Comparison of ENCODE assay signal across 1 cellular context in genomic region chr2:38601463-38602135, GRCh38.
A peak's percentile ranks its signal among the peaks of the same experiment; 100 is the strongest.
TF ChIP-seq lines count a peak whose summit lies in the region.

No MANE protein-coding gene starts in this region.

TF ChIP-seq in HepG2, 621 proteins besides CTCF, POLR2A, EP300 and RAD21 (continued from another document and continues in another):
- TF ChIP-seq CSRNP1 (CRISPR knock-in tag; IDR thresholded peaks at IDR 0.05) (no peak), ZFYVE20 (CRISPR knock-in tag; IDR thresholded peaks at IDR 0.05; ENCODE audit: borderline replicate concordance, low read depth) (no peak), ZNF484 (CRISPR knock-in tag; IDR thresholded peaks at IDR 0.05; ENCODE audit: borderline replicate concordance, low read depth) (no peak), ZNF770 (CRISPR knock-in tag; IDR thresholded peaks at IDR 0.05) (0 out of 2 replicates have a peak, but pooled peaks have one; percentile 22), ZNF670 (CRISPR knock-in tag; IDR thresholded peaks at IDR 0.05; ENCODE audit: borderline replicate concordance) (no peak), NR2C2 (CRISPR knock-in tag; IDR thresholded peaks at IDR 0.05; ENCODE audit: borderline replicate concordance) (no peak), ISL2 (CRISPR knock-in tag; IDR thresholded peaks at IDR 0.05) (no peak), ZNF142 (CRISPR knock-in tag; IDR thresholded peaks at IDR 0.05) (no peak), BRF2 (CRISPR knock-in tag; IDR thresholded peaks at IDR 0.05) (no peak), TEAD2 (CRISPR knock-in tag; IDR thresholded peaks at IDR 0.05) (no peak), NAIF1 (CRISPR knock-in tag; IDR thresholded peaks at IDR 0.05; ENCODE audit: borderline replicate concordance) (0 out of 2 replicates have a peak, but pooled peaks have one; percentile 35), ZNF572 (CRISPR knock-in tag; IDR thresholded peaks at IDR 0.05) (no peak), ZNF451 (CRISPR knock-in tag; IDR thresholded peaks at IDR 0.05) (no peak), CBX1 (IDR thresholded peaks at IDR 0.05; ENCODE audit: low read depth) (no peak), FOXA1 (IDR thresholded peaks at IDR 0.05) (no peak), FOXA1 (CRISPR knock-in tag; IDR thresholded peaks at IDR 0.05) (no peak), SP1 (IDR thresholded peaks at IDR 0.05) (no peak), SP1 (CRISPR knock-in tag; IDR thresholded peaks at IDR 0.05) (no peak), ZFP37 (CRISPR knock-in tag; IDR thresholded peaks at IDR 0.05; ENCODE audit: borderline replicate concordance) (no peak), TRIM22 (IDR thresholded peaks at IDR 0.05) (no peak), AKAP8 (CRISPR knock-in tag; IDR thresholded peaks at IDR 0.05) (no peak), ZNF605 (CRISPR knock-in tag; IDR thresholded peaks at IDR 0.05) (0 out of 2 replicates have a peak, but pooled peaks have one; percentile 57), ARID5B (CRISPR knock-in tag; IDR thresholded peaks at IDR 0.05) (no peak), ZNF546 (CRISPR knock-in tag; conservative IDR thresholded peaks at IDR 0.05) (no peak), TEAD3 (CRISPR knock-in tag; optimal IDR thresholded peaks at IDR 0.05; ENCODE audit: borderline replicate concordance) (peak; percentile 27), KMT2B (CRISPR knock-in tag; IDR thresholded peaks at IDR 0.05) (no peak), NFKBIZ (CRISPR knock-in tag; IDR thresholded peaks at IDR 0.05) (no peak), SATB2 (CRISPR knock-in tag; IDR thresholded peaks at IDR 0.05) (no peak), ZNF629 (CRISPR knock-in tag; conservative IDR thresholded peaks at IDR 0.05) (no peak), ZNF547 (CRISPR knock-in tag; IDR thresholded peaks at IDR 0.05) (no peak), ZNF562 (CRISPR knock-in tag; IDR thresholded peaks at IDR 0.05; ENCODE audit: borderline replicate concordance) (no peak), PHB2 (IDR thresholded peaks at IDR 0.05; ENCODE audit: partially characterized antibody) (no peak), REL (CRISPR knock-in tag; conservative IDR thresholded peaks at IDR 0.05) (no peak)
- TF ChIP-seq, protein P1, sequence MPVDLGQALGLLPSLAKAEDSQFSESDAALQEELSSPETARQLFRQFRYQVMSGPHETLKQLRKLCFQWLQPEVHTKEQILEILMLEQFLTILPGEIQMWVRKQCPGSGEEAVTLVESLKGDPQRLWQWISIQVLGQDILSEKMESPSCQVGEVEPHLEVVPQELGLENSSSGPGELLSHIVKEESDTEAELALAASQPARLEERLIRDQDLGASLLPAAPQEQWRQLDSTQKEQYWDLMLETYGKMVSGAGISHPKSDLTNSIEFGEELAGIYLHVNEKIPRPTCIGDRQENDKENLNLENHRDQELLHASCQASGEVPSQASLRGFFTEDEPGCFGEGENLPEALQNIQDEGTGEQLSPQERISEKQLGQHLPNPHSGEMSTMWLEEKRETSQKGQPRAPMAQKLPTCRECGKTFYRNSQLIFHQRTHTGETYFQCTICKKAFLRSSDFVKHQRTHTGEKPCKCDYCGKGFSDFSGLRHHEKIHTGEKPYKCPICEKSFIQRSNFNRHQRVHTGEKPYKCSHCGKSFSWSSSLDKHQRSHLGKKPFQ (CRISPR knock-in tag; IDR thresholded peaks at IDR 0.05; ENCODE audit: insufficient replicate concordance), result no peak
- TF ChIP-seq, protein P2, sequence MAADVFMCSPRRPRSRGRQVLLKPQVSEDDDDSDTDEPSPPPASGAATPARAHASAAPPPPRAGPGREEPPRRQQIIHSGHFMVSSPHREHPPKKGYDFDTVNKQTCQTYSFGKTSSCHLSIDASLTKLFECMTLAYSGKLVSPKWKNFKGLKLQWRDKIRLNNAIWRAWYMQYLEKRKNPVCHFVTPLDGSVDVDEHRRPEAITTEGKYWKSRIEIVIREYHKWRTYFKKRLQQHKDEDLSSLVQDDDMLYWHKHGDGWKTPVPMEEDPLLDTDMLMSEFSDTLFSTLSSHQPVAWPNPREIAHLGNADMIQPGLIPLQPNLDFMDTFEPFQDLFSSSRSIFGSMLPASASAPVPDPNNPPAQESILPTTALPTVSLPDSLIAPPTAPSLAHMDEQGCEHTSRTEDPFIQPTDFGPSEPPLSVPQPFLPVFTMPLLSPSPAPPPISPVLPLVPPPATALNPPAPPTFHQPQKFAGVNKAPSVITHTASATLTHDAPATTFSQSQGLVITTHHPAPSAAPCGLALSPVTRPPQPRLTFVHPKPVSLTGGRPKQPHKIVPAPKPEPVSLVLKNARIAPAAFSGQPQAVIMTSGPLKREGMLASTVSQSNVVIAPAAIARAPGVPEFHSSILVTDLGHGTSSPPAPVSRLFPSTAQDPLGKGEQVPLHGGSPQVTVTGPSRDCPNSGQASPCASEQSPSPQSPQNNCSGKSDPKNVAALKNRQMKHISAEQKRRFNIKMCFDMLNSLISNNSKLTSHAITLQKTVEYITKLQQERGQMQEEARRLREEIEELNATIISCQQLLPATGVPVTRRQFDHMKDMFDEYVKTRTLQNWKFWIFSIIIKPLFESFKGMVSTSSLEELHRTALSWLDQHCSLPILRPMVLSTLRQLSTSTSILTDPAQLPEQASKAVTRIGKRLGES (CRISPR knock-in tag; IDR thresholded peaks at IDR 0.05; ENCODE audit: borderline replicate concordance), result no peak
- TF ChIP-seq, protein P3, sequence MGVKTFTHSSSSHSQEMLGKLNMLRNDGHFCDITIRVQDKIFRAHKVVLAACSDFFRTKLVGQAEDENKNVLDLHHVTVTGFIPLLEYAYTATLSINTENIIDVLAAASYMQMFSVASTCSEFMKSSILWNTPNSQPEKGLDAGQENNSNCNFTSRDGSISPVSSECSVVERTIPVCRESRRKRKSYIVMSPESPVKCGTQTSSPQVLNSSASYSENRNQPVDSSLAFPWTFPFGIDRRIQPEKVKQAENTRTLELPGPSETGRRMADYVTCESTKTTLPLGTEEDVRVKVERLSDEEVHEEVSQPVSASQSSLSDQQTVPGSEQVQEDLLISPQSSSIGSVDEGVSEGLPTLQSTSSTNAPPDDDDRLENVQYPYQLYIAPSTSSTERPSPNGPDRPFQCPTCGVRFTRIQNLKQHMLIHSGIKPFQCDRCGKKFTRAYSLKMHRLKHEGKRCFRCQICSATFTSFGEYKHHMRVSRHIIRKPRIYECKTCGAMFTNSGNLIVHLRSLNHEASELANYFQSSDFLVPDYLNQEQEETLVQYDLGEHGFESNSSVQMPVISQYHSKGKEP (CRISPR knock-in tag; IDR thresholded peaks at IDR 0.05), result no peak
